Comparison of ENCODE assay signal across 9 cellular contexts in the genomic region with DNA sequence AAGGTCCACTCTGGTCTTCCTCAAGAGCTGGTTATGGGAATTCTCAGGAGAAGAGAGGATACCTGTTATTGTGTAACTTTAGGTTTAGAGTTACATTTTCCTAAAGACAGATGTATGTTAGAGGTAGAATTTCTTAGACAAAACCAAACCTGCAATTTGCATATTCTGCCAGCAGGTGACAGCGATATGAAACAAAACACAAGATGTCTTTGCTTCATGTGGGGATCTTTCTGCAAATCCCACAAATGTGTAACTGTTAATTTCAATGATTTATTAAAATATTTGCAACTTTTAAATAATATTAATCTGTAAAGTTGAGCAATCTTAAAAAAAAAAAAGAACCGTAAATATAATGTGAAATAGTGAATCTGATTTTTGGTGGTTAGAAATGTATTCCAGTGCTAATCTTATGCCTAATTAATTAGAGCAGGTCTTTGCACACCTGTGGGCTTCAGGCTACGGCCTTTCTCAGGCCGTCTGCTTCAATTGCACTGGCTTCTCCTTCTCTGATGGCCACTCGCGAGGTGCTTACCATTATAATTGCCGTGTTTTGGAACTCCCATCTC. TPM values are rescaled to one million over a fixed set of nuclear protein-coding genes. Genes with fewer than 3 reads are reported as not detected.
DNase-seq lines count a peak whose midpoint lies in the region; FAIRE-seq and TF ChIP-seq lines count a peak whose summit lies in the region.
"Had no signal": no experiment of that assay in that cellular context is flagged by ENCODE, and none has a peak within 500 bp of the region (broad histone marks: within the 10 kb centered on the region; RNA-seq: fewer than 3 reads in every experiment).

No MANE protein-coding gene starts in this region.

- H3K4me2 ChIP-seq in OCI-LY3 (ENCODE audit: low read length) (peak overlapping the region; percentile 79), endothelial cell of umbilical vein (ENCODE audit: insufficient read depth, low read length) (no peak overlapping the region)

- FAIRE-seq in endothelial cell of umbilical vein (lab: Jason Lieb, UNC): peak; percentile 8

- POLR2A ChIA-PET in MCF 10A (lab: Yijun Ruan, JAX) (no interaction called here), endothelial cell of umbilical vein (lab: Charles Lee) (no interaction called here), Caco-2 (lab: Charles Lee) (no interaction called here)
- POLR2A ChIA-PET in activated CD4-positive, alpha-beta memory T cell treated with anti-CD3 and anti-CD28 coated beads for 36 hours (lab: Charles Lee): no interaction called here

- peak; percentile 68 for DNase-seq in MCF 10A (ENCODE audit: unreplicated experiment)
- no peak for DNase-seq in breast epithelium (ENCODE audit: low spot score in 2 of 2)
- DNase-seq in endothelial cell of umbilical vein (ENCODE audit: low read depth, low spot score): no peak
- no peak for DNase-seq in testis
- DNase-seq in activated CD4-positive, alpha-beta memory T cell treated with anti-CD3 and anti-CD28 coated beads for 36 hours: no peak
- no peak for DNase-seq in NOMO-1 treated with DMSO at 0.1 percent for 48 hours (lab: John Stamatoyannopoulos, UW; ENCODE audit: unreplicated experiment)
- no peak for DNase-seq in Caco-2
- DNase-seq: CD4-positive, alpha-beta T cell had no signal

- no peaks in the 10 kb centered on the region for H3K4me1 Mint-ChIP-seq in MCF 10A (ENCODE audit: insufficient read depth, unreplicated experiment)
- H3K4me1 Mint-ChIP-seq in activated CD4-positive, alpha-beta memory T cell treated with anti-CD3 and anti-CD28 coated beads for 36 hours (ENCODE audit: low read depth): no peaks in the 10 kb centered on the region
- H3K4me1 Mint-ChIP-seq in Caco-2 (ENCODE audit: low read depth, unreplicated experiment): no peaks in the 10 kb centered on the region

- H4K20me1 ChIP-seq in OCI-LY3 (ENCODE audit: insufficient read depth, low read length) (peaks cover 13% of the 10 kb centered on the region), endothelial cell of umbilical vein (replicated peaks; ENCODE audit: control insufficient read depth, extremely low read depth, insufficient read depth, low read length) (no peaks in the 10 kb centered on the region)

- WGBS in testis, 2 donors: 88 to 94% methylated on average over 7 of the region's 7 CpGs

- CTCF ChIA-PET in MCF 10A (lab: Yijun Ruan, JAX) (interaction anchor here (0.9 to 2.9 kb wide), 20 partner anchors 8 to 681 kb away, joined by 3 to 20 read pairs (median 5); no protein-coding TSS in a partner anchor), endothelial cell of umbilical vein (lab: Charles Lee) (no interaction called here), Caco-2 (lab: Charles Lee) (no interaction called here)
- CTCF ChIA-PET in activated CD4-positive, alpha-beta memory T cell treated with anti-CD3 and anti-CD28 coated beads for 36 hours (lab: Charles Lee): interaction anchor here (0.8 to 1.6 kb wide), 3 partner anchors 13 to 347 kb away, joined by 3 to 7 read pairs (median 4); no protein-coding TSS in a partner anchor

- no peaks in the 10 kb centered on the region for H3K9me1 ChIP-seq in endothelial cell of umbilical vein (replicated peaks; ENCODE audit: control insufficient read depth, extremely low read depth, insufficient read depth, low read length)

- H3K79me2 ChIP-seq in OCI-LY3 (ENCODE audit: low read length): peaks cover 88% of the 10 kb centered on the region
- H3K79me2 ChIP-seq in endothelial cell of umbilical vein (ENCODE audit: control insufficient read depth, insufficient read depth, low read length): no peaks in the 10 kb centered on the region

- H3K36me3 Mint-ChIP-seq in MCF 10A (ENCODE audit: insufficient read depth, unreplicated experiment) (no peaks in the 10 kb centered on the region), Caco-2 (ENCODE audit: insufficient read depth, unreplicated experiment) (no peaks in the 10 kb centered on the region)
- H3K36me3 Mint-ChIP-seq in activated CD4-positive, alpha-beta memory T cell treated with anti-CD3 and anti-CD28 coated beads for 36 hours: no peaks in the 10 kb centered on the region

- dilution Hi-C loops in endothelial cell of umbilical vein (cut with MboI; ENCODE audit: extremely low pct_ligation_motif_present, low sequenced_read_pairs): no loop called here

- no peak overlapping the region for H3K27ac ChIP-seq in breast epithelium
- H3K27ac ChIP-seq in OCI-LY3 (ENCODE audit: low read length): peak overlapping the region; percentile 86
- no peak overlapping the region for H3K27ac ChIP-seq in endothelial cell of umbilical vein (ENCODE audit: insufficient read depth, low read depth, low read length)
- no peak overlapping the region for H3K27ac ChIP-seq in testis

- H3K9me3 ChIP-seq in breast epithelium (no peaks in the 10 kb centered on the region), OCI-LY3 (ENCODE audit: insufficient read depth, low read length) (no peaks in the 10 kb centered on the region), endothelial cell of umbilical vein (replicated peaks; ENCODE audit: control insufficient read depth, insufficient read depth, low read length) (no peaks in the 10 kb centered on the region), testis (no peaks in the 10 kb centered on the region), Caco-2 (no peaks in the 10 kb centered on the region)

- H3K27me3 Mint-ChIP-seq in MCF 10A (ENCODE audit: insufficient read depth, unreplicated experiment): peaks cover 17% of the 10 kb centered on the region
- peaks cover 5% of the 10 kb centered on the region for H3K27me3 Mint-ChIP-seq in activated CD4-positive, alpha-beta memory T cell treated with anti-CD3 and anti-CD28 coated beads for 36 hours
- peaks cover 10% of the 10 kb centered on the region for H3K27me3 Mint-ChIP-seq in Caco-2 (ENCODE audit: insufficient read depth, unreplicated experiment)
- H3K27me3 Mint-ChIP-seq: CD4-positive, alpha-beta T cell had no signal

- H3K4me3 Mint-ChIP-seq in MCF 10A (ENCODE audit: unreplicated experiment) (no peak overlapping the region), Caco-2 (ENCODE audit: unreplicated experiment) (no peak overlapping the region)
- H3K4me3 Mint-ChIP-seq in activated CD4-positive, alpha-beta memory T cell treated with anti-CD3 and anti-CD28 coated beads for 36 hours: no peak overlapping the region
- H3K4me3 Mint-ChIP-seq: CD4-positive, alpha-beta T cell had no signal

- no peak overlapping the region for H2AFZ ChIP-seq in OCI-LY3 (ENCODE audit: low read depth, low read length)
- no peak overlapping the region for H2AFZ ChIP-seq in endothelial cell of umbilical vein (ENCODE audit: low read depth, low read length)

- no peaks in the 10 kb centered on the region for H3K36me3 ChIP-seq in breast epithelium
- peaks cover 39% of the 10 kb centered on the region for H3K36me3 ChIP-seq in OCI-LY3 (replicated peaks; ENCODE audit: low read depth, low read length)
- no peaks in the 10 kb centered on the region for H3K36me3 ChIP-seq in endothelial cell of umbilical vein (ENCODE audit: control insufficient read depth in 2 of 2, extremely low read depth in 1 of 2, insufficient read depth in 2 of 2, low read length in 2 of 2)
- no peaks in the 10 kb centered on the region for H3K36me3 ChIP-seq in testis (ENCODE audit: low read depth, missing control alignments)
- no peaks in the 10 kb centered on the region for H3K36me3 ChIP-seq in Caco-2 (ENCODE audit: control insufficient read depth, insufficient read depth, low read length)

- H3K27ac Mint-ChIP-seq in MCF 10A (ENCODE audit: low read depth, unreplicated experiment) (no peak overlapping the region), Caco-2 (ENCODE audit: unreplicated experiment) (no peak overlapping the region)
- no peak overlapping the region for H3K27ac Mint-ChIP-seq in activated CD4-positive, alpha-beta memory T cell treated with anti-CD3 and anti-CD28 coated beads for 36 hours
- H3K27ac Mint-ChIP-seq: CD4-positive, alpha-beta T cell had no signal

- no peak for TF ChIP-seq POLR2A in breast epithelium (IDR thresholded peaks at IDR 0.05)
- TF ChIP-seq POLR2A in endothelial cell of umbilical vein (IDR thresholded peaks at IDR 0.05; ENCODE audit: low read depth, low read length): no peak
- no peak for TF ChIP-seq POLR2A in testis (IDR thresholded peaks at IDR 0.05)

- H3K9ac ChIP-seq in OCI-LY3 (ENCODE audit: low read length) (peak overlapping the region; percentile 71), endothelial cell of umbilical vein (replicated peaks; ENCODE audit: extremely low read depth, insufficient read depth, low read length) (no peak overlapping the region)

- H3K4me3 ChIP-seq in breast epithelium (no peak overlapping the region), OCI-LY3 (ENCODE audit: low read length) (peak overlapping the region; percentile 66), endothelial cell of umbilical vein (replicated peaks in 1 of 3; ENCODE audit: insufficient read depth in 1 of 3, low read depth in 1 of 3, low read length in 3 of 3) (no peak overlapping the region), testis (no peak overlapping the region), Caco-2 (ENCODE audit: low read depth, low read length) (no peak overlapping the region)

- TF ChIP-seq CTCF in MCF 10A (IDR thresholded peaks at IDR 0.05; ENCODE audit: unreplicated experiment): peak; percentile 83
- no peak for TF ChIP-seq CTCF in breast epithelium (IDR thresholded peaks at IDR 0.05)
- peak; percentile 59 for TF ChIP-seq CTCF in OCI-LY3 (IDR thresholded peaks at IDR 0.05; ENCODE audit: low read depth, low read length)
- TF ChIP-seq CTCF in endothelial cell of umbilical vein (IDR thresholded peaks at IDR 0.05; ENCODE audit: extremely low read depth in 1 of 2, insufficient read depth in 1 of 2, low read depth in 1 of 2, low read length in 2 of 2): peak; percentile 9 to 22
- TF ChIP-seq CTCF in testis (IDR thresholded peaks at IDR 0.05): peak in 2 of 3 experiments; percentile 44 to 45
- TF ChIP-seq CTCF in Caco-2 (IDR thresholded peaks at IDR 0.05; ENCODE audit: insufficient read depth in 1 of 2, low read depth in 1 of 2, low read length in 1 of 2, severe bottlenecking in 1 of 2, unreplicated experiment in 1 of 2): peak in 1 of 2 experiments; percentile 21

- intact Hi-C loops in MCF 10A (cut with micrococcal nuclease) (loop anchor here (1.0 kb wide), 3 partner anchors 52 to 346 kb away; no protein-coding TSS in a partner anchor), breast epithelium (cut with DNase I; ENCODE audit: low total_unique reads) (no loop called here), endothelial cell of umbilical vein (cut with micrococcal nuclease) (no loop called here), testis (cut with DNase I; ENCODE audit: low total_unique reads) (no loop called here), Caco-2 (cut with micrococcal nuclease; ENCODE audit: unreplicated experiment) (no loop called here)
- intact Hi-C loops in activated CD4-positive, alpha-beta memory T cell treated with anti-CD3 and anti-CD28 coated beads for 36 hours (cut with micrococcal nuclease): no loop called here

- no peaks in the 10 kb centered on the region for H3K9me3 Mint-ChIP-seq in MCF 10A (ENCODE audit: unreplicated experiment)
- peaks cover 3% of the 10 kb centered on the region for H3K9me3 Mint-ChIP-seq in activated CD4-positive, alpha-beta memory T cell treated with anti-CD3 and anti-CD28 coated beads for 36 hours
- no peaks in the 10 kb centered on the region for H3K9me3 Mint-ChIP-seq in Caco-2 (ENCODE audit: unreplicated experiment)
- H3K9me3 Mint-ChIP-seq: CD4-positive, alpha-beta T cell had no signal

- H3K27me3 ChIP-seq in breast epithelium (no peaks in the 10 kb centered on the region), OCI-LY3 (ENCODE audit: low read depth, low read length) (no peaks in the 10 kb centered on the region), endothelial cell of umbilical vein (ENCODE audit: control insufficient read depth in 2 of 2, insufficient read depth in 2 of 2, low read length in 2 of 2) (no peaks in the 10 kb centered on the region), testis (no peaks in the 10 kb centered on the region), Caco-2 (replicated peaks; ENCODE audit: control insufficient read depth, insufficient read depth, low read length) (no peaks in the 10 kb centered on the region)

- BruUV-seq in MCF 10A (replicated peaks; lab: Mats Ljungman, UMichigan) (no TSS peak), endothelial cell of umbilical vein (replicated peaks; lab: Mats Ljungman, UMichigan) (no TSS peak), Caco-2 (replicated peaks; lab: Mats Ljungman, UMichigan) (no TSS peak)

- H3K4me1 ChIP-seq in breast epithelium (no peaks in the 10 kb centered on the region), OCI-LY3 (ENCODE audit: low read length) (peaks cover 82% of the 10 kb centered on the region), endothelial cell of umbilical vein (ENCODE audit: control insufficient read depth, extremely low read depth, insufficient read depth, low read length) (no peaks in the 10 kb centered on the region), testis (no peaks in the 10 kb centered on the region), Caco-2 (no peaks in the 10 kb centered on the region)

RNA-seq across cellular contexts. Expression of a gene that starts 33.4 kb away (rescaled TPM):
- total RNA-seq in MCF 10A (2022): 1.1 and 1.5 TPM in 2 replicates
- total RNA-seq in breast epithelium: 1 to 10 TPM in 2 of 3 donors, under 1 TPM in 1; 0.98 to 3.2 (median 1.2) TPM
- not detected in 2 replicates for total RNA-seq in endothelial cell of umbilical vein
- polyA plus RNA-seq in endothelial cell of umbilical vein: 0.02 and 0.10 TPM in 2 replicates
- polyA plus RNA-seq in endothelial cell of umbilical vein (2011; cell fraction: cytosol; rRNA removed): 0.04 and 0.12 TPM in 2 replicates
- 0.13 and 0.37 TPM in 2 replicates for polyA plus RNA-seq in endothelial cell of umbilical vein (2011; cell fraction: nucleus; rRNA removed)
- 0.05 and 0.11 TPM in 2 replicates for polyA plus RNA-seq in endothelial cell of umbilical vein (2012)
- polyA minus RNA-seq in endothelial cell of umbilical vein: 0.24 TPM in 1 of 2 replicates, not detected in the other
- not detected for polyA minus RNA-seq in endothelial cell of umbilical vein (2011; cell fraction: cytosol; rRNA and poly(A)+ RNA removed)
- 0.19 and 0.67 TPM in 2 replicates for polyA minus RNA-seq in endothelial cell of umbilical vein (2011; cell fraction: nucleus; rRNA and poly(A)+ RNA removed)
- 10 to 100 TPM; 13.9 to 19.8 TPM for total RNA-seq in testis
- polyA plus RNA-seq in testis (ENCODE audit: insufficient read depth, low read depth, low replicate concordance): 5.0 TPM
- total RNA-seq in activated CD4-positive, alpha-beta memory T cell treated with anti-CD3 and anti-CD28 coated beads for 36 hours: under 1 TPM; 0.24 to 0.27 TPM
- 0.21 TPM in 1 of 2 replicates, not detected in the other for total RNA-seq in Caco-2 (2022)

Comparison
In these comparisons a context has a peak if more than half of its experiments do, and no peak if none do; other contexts are left out.
1. CTCF ChIP-seq: peak in MCF 10A (single experiment), OCI-LY3 (single experiment), endothelial cell of umbilical vein (2 of 2) and testis (2 of 3); none in breast epithelium (0 of 3).
2. CTCF ChIA-PET loops: an anchor here in MCF 10A (0.9 to 2.9 kb wide) and activated CD4-positive, alpha-beta memory T cell treated with anti-CD3 and anti-CD28 coated beads for 36 hours (0.8 to 1.6 kb wide); none called in endothelial cell of umbilical vein and Caco-2.